In the genomic region with DNA sequence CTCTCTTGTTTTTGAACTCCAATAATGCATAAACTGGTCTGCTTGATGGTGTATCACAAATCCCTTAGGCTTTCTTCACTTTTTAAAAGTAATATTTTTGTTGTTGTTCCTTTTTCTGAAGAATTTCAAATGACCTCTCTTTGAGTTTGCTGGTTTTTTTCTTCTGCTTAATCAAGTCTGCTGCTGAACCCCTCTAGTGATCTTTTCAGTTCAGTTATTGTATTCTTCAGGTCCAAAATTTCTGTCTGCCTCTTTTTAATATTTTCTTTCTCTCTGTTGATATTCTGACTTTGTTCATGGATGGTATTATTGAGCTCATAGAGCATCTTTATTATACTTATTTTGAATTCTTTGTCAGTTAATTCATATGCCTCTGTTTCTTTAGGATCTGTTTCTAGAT, we compare ENCODE assay signal across 34 cellular contexts.
"Had no signal": no experiment of that assay in that cellular context is flagged by ENCODE, and none has a peak within 500 bp of the region (broad histone marks: within the 10 kb centered on the region; RNA-seq: fewer than 3 reads in every experiment).

No MANE protein-coding gene starts in this region.

- H3K27me3 ChIP-seq: MG63 had no signal

- DNase-seq: Karpas-422, Kasumi-1, MG63, MM.1S, MV-4-11, NCI-H1048, NCI-H1092, NCI-H1092 treated with DMSO at 0.1 percent for 48 hours, NCI-H1105, NCI-H1105 treated with DMSO at 0.1 percent for 48 hours, NCI-H1417, NCI-H1417 treated with DMSO at 0.1 percent for 48 hours, NCI-H1436, NCI-H1436 treated with DMSO at 0.1 percent for 48 hours, NCI-H146, NCI-H1694, NCI-H1694 treated with DMSO at 0.1 percent for 48 hours, NCI-H187, NCI-H187 treated with DMSO at 0.1 percent for 48 hours, NCI-H1930, NCI-H2029, NCI-H2029 treated with DMSO at 0.1 percent for 48 hours, NCI-H2081, NCI-H2081 treated with DMSO at 0.1 percent for 48 hours, NCI-H2107, NCI-H2171, NCI-H2171 treated with DMSO at 0.1 percent for 48 hours, NCI-H2227 treated with DMSO at 0.1 percent for 48 hours, NCI-H226, NCI-H345, NCI-H446, NCI-H446 treated with DMSO at 0.1 percent for 48 hours, NCI-H510A, NCI-H510A treated with DMSO at 0.1 percent for 48 hours had no signal

- H3K4me3 ChIP-seq: MG63 had no signal

- H3K36me3 ChIP-seq: MG63 had no signal
